18 cellular contexts compared by ENCODE assay signal in the genomic region with DNA sequence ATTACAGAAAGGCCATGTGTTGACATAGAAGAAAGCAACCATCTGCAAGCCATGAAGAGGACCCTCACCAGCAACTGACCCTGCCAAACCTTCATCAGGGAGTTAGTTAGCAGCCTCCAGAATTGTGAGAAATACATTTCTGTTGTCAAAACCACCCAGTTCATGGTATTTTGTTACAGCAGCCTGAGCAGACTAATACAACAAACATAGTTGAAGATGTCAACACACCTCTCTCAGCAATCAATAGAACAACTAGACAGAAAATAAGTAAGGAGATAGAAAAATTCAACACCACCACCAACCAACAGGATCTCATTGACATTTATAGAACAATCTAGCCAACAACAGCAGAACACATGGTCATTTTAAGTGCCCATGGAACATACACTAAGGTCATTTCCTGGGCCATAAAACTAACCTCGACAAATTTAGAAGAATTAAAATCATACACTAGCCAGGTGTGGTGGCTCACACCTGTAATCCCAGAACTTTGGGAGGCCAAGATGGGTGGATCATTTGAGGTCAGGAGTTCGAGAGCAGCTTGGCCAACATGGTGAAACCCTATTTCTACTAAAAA. TPM values are rescaled to one million over a fixed set of nuclear protein-coding genes. Genes with fewer than 3 reads are reported as not detected.
DNase-seq lines count a peak whose midpoint lies in the region; ATAC-seq, FAIRE-seq and TF ChIP-seq lines count a peak whose summit lies in the region.
"Had no signal": no experiment of that assay in that cellular context is flagged by ENCODE, and none has a peak within 500 bp of the region (broad histone marks: within the 10 kb centered on the region; RNA-seq: fewer than 3 reads in every experiment).

No MANE protein-coding gene starts in this region.

- H3K9ac ChIP-seq in OCI-LY3 (ENCODE audit: low read length) = no peak overlapping the region
- H3K9ac ChIP-seq: BLaER1 had no signal

- H3K9me3 ChIP-seq in cardiac muscle cell (ENCODE audit: low read depth) = peaks cover 3% of the 10 kb centered on the region
- no peaks in the 10 kb centered on the region for H3K9me3 ChIP-seq in right cardiac atrium (ENCODE audit: control insufficient read depth, low read length)
- no peaks in the 10 kb centered on the region for H3K9me3 ChIP-seq in OCI-LY3 (ENCODE audit: insufficient read depth, low read length)
- no peaks in the 10 kb centered on the region for H3K9me3 ChIP-seq in small intestine (ENCODE audit: control insufficient read depth, low read depth)
- peaks cover 0 to 8% (median 3%) of the 10 kb centered on the region in 4 donors for H3K9me3 ChIP-seq in esophagus muscularis mucosa
- no peaks in the 10 kb centered on the region for H3K9me3 ChIP-seq in A673 (ENCODE audit: low read depth, low read length, poor library complexity, severe bottlenecking)

- no peak overlapping the region for H3K4me3 Mint-ChIP-seq in memory B cell
- H3K4me3 Mint-ChIP-seq: CD14-positive monocyte; CD4-positive, alpha-beta memory T cell; H9 had no signal

- intact Hi-C loops in right cardiac atrium (cut with DNase I) = no loop called here
- intact Hi-C loops in esophagus muscularis mucosa (cut with DNase I) = no loop called here
- intact Hi-C loops in A673 (cut with micrococcal nuclease; ENCODE audit: unreplicated experiment) = no loop called here

- H3K9me3 Mint-ChIP-seq in memory B cell = peaks cover 9% of the 10 kb centered on the region

- no peaks in the 10 kb centered on the region for H3K36me3 ChIP-seq in cardiac muscle cell
- H3K36me3 ChIP-seq in OCI-LY3 (replicated peaks; ENCODE audit: low read depth, low read length) = peaks cover 3% of the 10 kb centered on the region
- H3K36me3 ChIP-seq in small intestine (ENCODE audit: control insufficient read depth in 2 of 2, insufficient read depth in 2 of 2, low read length in 2 of 2) = no peaks in the 10 kb centered on the region
- H3K36me3 ChIP-seq in esophagus muscularis mucosa = no peaks in the 10 kb centered on the region
- H3K36me3 ChIP-seq in A673 (ENCODE audit: insufficient read depth, low read length, poor library complexity, severe bottlenecking) = no peaks in the 10 kb centered on the region
- H3K36me3 ChIP-seq: BLaER1 had no signal

- no peak overlapping the region for H3K4me3 ChIP-seq in cardiac muscle cell
- H3K4me3 ChIP-seq in right cardiac atrium (ENCODE audit: low read length) = no peak overlapping the region
- H3K4me3 ChIP-seq in OCI-LY3 (ENCODE audit: low read length) = no peak overlapping the region
- no peak overlapping the region for H3K4me3 ChIP-seq in small intestine (ENCODE audit: low read depth in 1 of 2, low read length in 2 of 2)
- no peak overlapping the region for H3K4me3 ChIP-seq in esophagus muscularis mucosa
- no peak overlapping the region for H3K4me3 ChIP-seq in A673 (ENCODE audit: low read depth, low read length, poor library complexity, severe bottlenecking)
- H3K4me3 ChIP-seq: A549, BLaER1 had no signal

- ATAC-seq in right cardiac atrium = no peak
- no peak for ATAC-seq in memory B cell (ENCODE audit: low read depth)
- ATAC-seq in HG03039 (IDR thresholded peaks at IDR 0.05; ENCODE audit: unreplicated experiment) = no peak
- ATAC-seq: A549 had no signal

- no peaks in the 10 kb centered on the region for H4K20me1 ChIP-seq in OCI-LY3 (ENCODE audit: insufficient read depth, low read length)
- H4K20me1 ChIP-seq: BLaER1 had no signal

- H3K4me1 Mint-ChIP-seq in memory B cell = no peaks in the 10 kb centered on the region
- H3K4me1 Mint-ChIP-seq: CD14-positive monocyte; CD4-positive, alpha-beta memory T cell; H9 had no signal

- no TSS peak for BruUV-seq in A673 (replicated peaks; lab: Mats Ljungman, UMichigan)

- no peak for TF ChIP-seq EP300 in esophagus muscularis mucosa (IDR thresholded peaks at IDR 0.05)

- DNase-seq in cardiac muscle cell (ENCODE audit: low read depth in 1 of 2, low spot score in 1 of 2) = no peak
- no peak for DNase-seq in right cardiac atrium
- no peak for DNase-seq in memory B cell (ENCODE audit: low spot score in 2 of 2)
- DNase-seq in small intestine = no peak
- no peak for DNase-seq in esophagus muscularis mucosa (ENCODE audit: extremely low spot score)
- DNase-seq in A673 (ENCODE audit: low spot score) = no peak
- DNase-seq: CD4-positive, alpha-beta memory T cell; DMS153; DMS79; GDM1; H9 had no signal

- CTCF ChIA-PET in A673 (lab: Charles Lee) = no interaction called here

- H3K27me3 ChIP-seq in cardiac muscle cell (no peaks in the 10 kb centered on the region), right cardiac atrium (ENCODE audit: control insufficient read depth, insufficient read depth) (no peaks in the 10 kb centered on the region), OCI-LY3 (ENCODE audit: low read depth, low read length) (no peaks in the 10 kb centered on the region), small intestine (ENCODE audit: control insufficient read depth in 2 of 2, insufficient read depth in 2 of 2, low read length in 2 of 2) (no peaks in the 10 kb centered on the region), esophagus muscularis mucosa (no peaks in the 10 kb centered on the region), A673 (replicated peaks; ENCODE audit: insufficient read depth, low read depth, low read length, poor library complexity) (no peaks in the 10 kb centered on the region)
- H3K27me3 ChIP-seq: BLaER1 had no signal

- 89% methylated on average over 2 of the region's 2 CpGs for WGBS in right cardiac atrium
- 60 to 79% (median 64%) methylated on average over 2 of the region's 2 CpGs for WGBS in small intestine, 3 donors
- 95% methylated on average over 2 of the region's 2 CpGs for WGBS in esophagus muscularis mucosa

- H3K27me3 Mint-ChIP-seq in memory B cell = peaks cover 6% of the 10 kb centered on the region

- H2AFZ ChIP-seq in OCI-LY3 (ENCODE audit: low read depth, low read length) = 0 out of 2 replicates have a peak overlapping the region, but pooled peaks have one; percentile 23

- H3K79me2 ChIP-seq in OCI-LY3 (ENCODE audit: low read length) = no peaks in the 10 kb centered on the region

- H3K36me3 Mint-ChIP-seq in memory B cell = peaks cover 3% of the 10 kb centered on the region
- H3K36me3 Mint-ChIP-seq: CD14-positive monocyte had no signal

- TF ChIP-seq POLR2A in esophagus muscularis mucosa (IDR thresholded peaks at IDR 0.05; ENCODE audit: low read depth) = no peak

- peak overlapping the region; percentile 32 for H3K27ac ChIP-seq in cardiac muscle cell
- H3K27ac ChIP-seq in right cardiac atrium (ENCODE audit: low read length) = no peak overlapping the region
- H3K27ac ChIP-seq in OCI-LY3 (ENCODE audit: low read length) = no peak overlapping the region
- peak overlapping the region; percentile 24 to 68 for H3K27ac ChIP-seq in small intestine (ENCODE audit: low read depth in 1 of 2, low read length in 1 of 2)
- H3K27ac ChIP-seq in esophagus muscularis mucosa (replicated peaks in 1 of 4) = no peak overlapping the region
- no peak overlapping the region for H3K27ac ChIP-seq in A673 (ENCODE audit: low read depth, low read length, poor library complexity, severe bottlenecking)
- H3K27ac ChIP-seq: 22Rv1, A549, BLaER1 had no signal

- POLR2A ChIA-PET in A673 (lab: Charles Lee; ENCODE audit: low non-redundant PET) = no interaction called here

- H3K4me1 ChIP-seq in cardiac muscle cell (ENCODE audit: low read depth) = no peaks in the 10 kb centered on the region
- no peaks in the 10 kb centered on the region for H3K4me1 ChIP-seq in right cardiac atrium (ENCODE audit: control insufficient read depth, insufficient read depth, low read length)
- peaks cover 28% of the 10 kb centered on the region for H3K4me1 ChIP-seq in OCI-LY3 (ENCODE audit: low read length)
- H3K4me1 ChIP-seq in small intestine (ENCODE audit: control insufficient read depth in 2 of 2, insufficient read depth in 1 of 2, low read depth in 1 of 2, low read length in 1 of 2) = peaks cover 0 to 2% of the 10 kb centered on the region in 2 donors
- no peaks in the 10 kb centered on the region for H3K4me1 ChIP-seq in esophagus muscularis mucosa
- no peaks in the 10 kb centered on the region for H3K4me1 ChIP-seq in A673 (ENCODE audit: insufficient read depth, low read length, poor library complexity, severe bottlenecking)
- H3K4me1 ChIP-seq: BLaER1 had no signal

- no peak overlapping the region for H3K4me2 ChIP-seq in OCI-LY3 (ENCODE audit: low read length)
- H3K4me2 ChIP-seq: A549, BLaER1 had no signal

- TF ChIP-seq CTCF in cardiac muscle cell (IDR thresholded peaks at IDR 0.05; ENCODE audit: low read depth, low read length) = no peak
- TF ChIP-seq CTCF in OCI-LY3 (IDR thresholded peaks at IDR 0.05; ENCODE audit: low read depth, low read length) = no peak
- no peak for TF ChIP-seq CTCF in esophagus muscularis mucosa (IDR thresholded peaks at IDR 0.05)
- TF ChIP-seq CTCF in A673 (conservative IDR thresholded peaks at IDR 0.05; ENCODE audit: low read depth, low read length) = no peak

- FAIRE-seq in small intestine (lab: Jason Lieb, UNC) = no peak
- FAIRE-seq: A549, H1 had no signal

- H3K27ac Mint-ChIP-seq in memory B cell = peak overlapping the region; percentile 85
- H3K27ac Mint-ChIP-seq: CD4-positive, alpha-beta memory T cell; H9 had no signal

RNA-seq across cellular contexts. Expression of gene TCP11, which starts 32.7 kb away (rescaled TPM):
- 0.27 TPM in 1 of 2 replicates, not detected in the other for total RNA-seq in cardiac muscle cell
- 0.54 TPM in 1 of 2 replicates, not detected in the other for polyA plus RNA-seq in cardiac muscle cell
- total RNA-seq in right cardiac atrium = not detected
- 0.07 TPM for polyA plus RNA-seq in right cardiac atrium
- polyA plus RNA-seq in small intestine = not detected
- total RNA-seq in esophagus muscularis mucosa = 1 to 10 TPM in 1 of 4 donors, under 1 TPM in 2, not detected in 1; 0.75 to 1.1 (median 0.83) TPM
- not detected in 2 replicates for total RNA-seq in A673 (2021)
- total RNA-seq: CD4-positive, alpha-beta memory T cell; H1; H9 had no signal
- polyA plus RNA-seq: CD14-positive monocyte; CD4-positive, alpha-beta memory T cell had no signal

Comparison
In these comparisons a context has a peak if more than half of its experiments do, and no peak if none do; other contexts are left out.
1. H3K27ac ChIP-seq: peak in cardiac muscle cell (single experiment) and small intestine (2 of 2); none in right cardiac atrium (single experiment), OCI-LY3 (single experiment), esophagus muscularis mucosa (0 of 4) and A673 (single experiment).